In genomic region chr9:125700791-125701190, GRCh38 we compare ENCODE assay signal across 8 cellular contexts. TPM values are rescaled to one million over a fixed set of nuclear protein-coding genes. Genes with fewer than 3 reads are reported as not detected.
DNase-seq lines count a peak whose midpoint lies in the region; ATAC-seq, FAIRE-seq and TF ChIP-seq lines count a peak whose summit lies in the region.

No MANE protein-coding gene starts in this region.

- peaks cover 84% of the 10 kb centered on the region for H3K79me2 ChIP-seq in ACC112 (ENCODE audit: control insufficient read depth, insufficient read depth, low read length, unreplicated experiment)

- H3K36me3 Mint-ChIP-seq in activated naive CD4-positive, alpha-beta T cell treated with anti-CD3 and anti-CD28 coated beads, Interleukin-2, amount 50 U/mL, for 72 hours = peaks cover 7 to 11% of the 10 kb centered on the region in 2 donors

- intact Hi-C loops in adrenal gland (cut with DNase I) = no loop called here
- intact Hi-C loops in pancreas (cut with DNase I) = no loop called here

- no peak overlapping the region for H2AFZ ChIP-seq in ACC112 (ENCODE audit: low read length, unreplicated experiment)

- H3K4me1 ChIP-seq in ACC112 (ENCODE audit: control insufficient read depth, insufficient read depth, low read length, unreplicated experiment) = peaks cover 32% of the 10 kb centered on the region
- peaks cover under 1 to 24% of the 10 kb centered on the region in 2 donors for H3K4me1 ChIP-seq in adrenal gland (replicated peaks in 1 of 2)
- peaks cover under 1 to 8% (median 4%) of the 10 kb centered on the region in 3 donors for H3K4me1 ChIP-seq in pancreas

- H3K27me3 ChIP-seq in ACC112 (ENCODE audit: insufficient read depth, low read length) (no peaks in the 10 kb centered on the region), adrenal gland (no peaks in the 10 kb centered on the region), pancreas (no peaks in the 10 kb centered on the region)

- ATAC-seq in GM19035 (IDR thresholded peaks at IDR 0.05; ENCODE audit: unreplicated experiment) = peak; percentile 85
- peak; percentile 77 for ATAC-seq in HG03135 (IDR thresholded peaks at IDR 0.05; ENCODE audit: unreplicated experiment)
- peak; percentile 86 to 95 for ATAC-seq in activated naive CD4-positive, alpha-beta T cell treated with anti-CD3 and anti-CD28 coated beads, Interleukin-2, amount 50 U/mL, for 72 hours
- no peak for ATAC-seq in pancreas

- TF ChIP-seq CTCF in adrenal gland (IDR thresholded peaks at IDR 0.05) (no peak), pancreas (IDR thresholded peaks at IDR 0.05) (no peak)

- H3K9me3 ChIP-seq in adrenal gland (replicated peaks in 1 of 3) (no peaks in the 10 kb centered on the region), pancreas (no peaks in the 10 kb centered on the region)

- 60 to 74% (median 66%) methylated on average over 2 of the region's 2 CpGs for WGBS in adrenal gland, 4 donors
- WGBS in pancreas, 2 donors = 79 to 82% methylated on average over 2 of the region's 2 CpGs

- H3K27ac Mint-ChIP-seq in activated naive CD4-positive, alpha-beta T cell treated with anti-CD3 and anti-CD28 coated beads, Interleukin-2, amount 50 U/mL, for 72 hours = no peak overlapping the region

- peaks cover 5% of the 10 kb centered on the region; the same call in 1 of the 2 replicates for H3K36me3 ChIP-seq in ACC112 (ENCODE audit: insufficient read depth, low read length)
- no peaks in the 10 kb centered on the region for H3K36me3 ChIP-seq in adrenal gland (replicated peaks in 1 of 2)
- no peaks in the 10 kb centered on the region for H3K36me3 ChIP-seq in pancreas

- H3K27ac ChIP-seq in ACC112 (ENCODE audit: low read depth, low read length) = peak overlapping the region; percentile 6; the same call in 1 of the 2 replicates
- peak overlapping the region in 2 of 5 donors; percentile 21 to 49 for H3K27ac ChIP-seq in adrenal gland
- no peak overlapping the region for H3K27ac ChIP-seq in pancreas

- DNase-seq in activated naive CD4-positive, alpha-beta T cell treated with anti-CD3 and anti-CD28 coated beads, Interleukin-2, amount 50 U/mL, for 72 hours (ENCODE audit: low spot score in 2 of 2) = peak; percentile 7 to 64
- DNase-seq in stimulated activated CD8-positive, alpha-beta memory T cell treated with anti-CD3 and anti-CD28 coated beads, Interleukin-7, amount 100 ng/mL, for 48 hours (ENCODE audit: extremely low read depth in 1 of 2, low read depth in 1 of 2) = peak; percentile 6 to 29
- no peak for DNase-seq in adrenal gland
- DNase-seq in NCI-H1105 treated with DMSO at 0.1 percent for 48 hours (lab: John Stamatoyannopoulos, UW) = no peak
- no peak for DNase-seq in pancreas

- no peaks in the 10 kb centered on the region for H3K9me3 Mint-ChIP-seq in activated naive CD4-positive, alpha-beta T cell treated with anti-CD3 and anti-CD28 coated beads, Interleukin-2, amount 50 U/mL, for 72 hours

- H3K4me3 ChIP-seq in ACC112 (ENCODE audit: low read depth, low read length) (no peak overlapping the region), adrenal gland (no peak overlapping the region), pancreas (no peak overlapping the region)

- FAIRE-seq in pancreas (lab: Jason Lieb, UNC) = no peak

- TF ChIP-seq POLR2A in adrenal gland (IDR thresholded peaks at IDR 0.05) = no peak

RNA-seq across cellular contexts. Expression of gene MAPKAP1, which starts 6.2 kb away (rescaled TPM):
- total RNA-seq in activated naive CD4-positive, alpha-beta T cell treated with anti-CD3 and anti-CD28 coated beads, Interleukin-2, amount 50 U/mL, for 72 hours = 10 to 100 TPM; 53.8 to 72.1 TPM
- 100 to 1,000 TPM in 5 of 8 donors, 10 to 100 TPM in 3; 72.2 to 156 (median 113) TPM for total RNA-seq in adrenal gland
- 10 to 100 TPM; 73.8 to 94.2 (median 86.2) TPM for polyA plus RNA-seq in adrenal gland
- 10 to 100 TPM; 22.4 to 42.0 (median 30.4) TPM for total RNA-seq in pancreas
- polyA plus RNA-seq in pancreas = 10 to 100 TPM; 18.7 to 36.4 TPM

RNA-seq across cellular contexts. Expression of gene PBX3, which starts 46.4 kb away (rescaled TPM):
- 10 to 100 TPM; 16.9 to 17.6 TPM for total RNA-seq in activated naive CD4-positive, alpha-beta T cell treated with anti-CD3 and anti-CD28 coated beads, Interleukin-2, amount 50 U/mL, for 72 hours
- total RNA-seq in adrenal gland (100 to 1,000 TPM in 7 of 8 donors, 10 to 100 TPM in 1; 55.3 to 231 (median 138) TPM), pancreas (10 to 100 TPM; 17.0 to 36.8 (median 22.4) TPM)
- polyA plus RNA-seq in adrenal gland (10 to 100 TPM; 43.4 to 57.8 (median 56.1) TPM), pancreas (10 to 100 TPM in 1 of 2 donors, 1 to 10 TPM in 1; 8.9 to 20.6 TPM)

Comparison
In these comparisons a context has a peak if more than half of its experiments do, and no peak if none do; other contexts are left out.
1. ATAC-seq: peak in GM19035 (single experiment), HG03135 (single experiment) and activated naive CD4-positive, alpha-beta T cell treated with anti-CD3 and anti-CD28 coated beads, Interleukin-2, amount 50 U/mL, for 72 hours (2 of 2); none in pancreas (0 of 4).
2. DNase-seq: peak in activated naive CD4-positive, alpha-beta T cell treated with anti-CD3 and anti-CD28 coated beads, Interleukin-2, amount 50 U/mL, for 72 hours (2 of 2) and stimulated activated CD8-positive, alpha-beta memory T cell treated with anti-CD3 and anti-CD28 coated beads, Interleukin-7, amount 100 ng/mL, for 48 hours (2 of 2); none in adrenal gland (0 of 7), NCI-H1105 treated with DMSO at 0.1 percent for 48 hours (single experiment) and pancreas (0 of 6).